Comparison of ENCODE assay signal across 8 cellular contexts in the genomic region with DNA sequence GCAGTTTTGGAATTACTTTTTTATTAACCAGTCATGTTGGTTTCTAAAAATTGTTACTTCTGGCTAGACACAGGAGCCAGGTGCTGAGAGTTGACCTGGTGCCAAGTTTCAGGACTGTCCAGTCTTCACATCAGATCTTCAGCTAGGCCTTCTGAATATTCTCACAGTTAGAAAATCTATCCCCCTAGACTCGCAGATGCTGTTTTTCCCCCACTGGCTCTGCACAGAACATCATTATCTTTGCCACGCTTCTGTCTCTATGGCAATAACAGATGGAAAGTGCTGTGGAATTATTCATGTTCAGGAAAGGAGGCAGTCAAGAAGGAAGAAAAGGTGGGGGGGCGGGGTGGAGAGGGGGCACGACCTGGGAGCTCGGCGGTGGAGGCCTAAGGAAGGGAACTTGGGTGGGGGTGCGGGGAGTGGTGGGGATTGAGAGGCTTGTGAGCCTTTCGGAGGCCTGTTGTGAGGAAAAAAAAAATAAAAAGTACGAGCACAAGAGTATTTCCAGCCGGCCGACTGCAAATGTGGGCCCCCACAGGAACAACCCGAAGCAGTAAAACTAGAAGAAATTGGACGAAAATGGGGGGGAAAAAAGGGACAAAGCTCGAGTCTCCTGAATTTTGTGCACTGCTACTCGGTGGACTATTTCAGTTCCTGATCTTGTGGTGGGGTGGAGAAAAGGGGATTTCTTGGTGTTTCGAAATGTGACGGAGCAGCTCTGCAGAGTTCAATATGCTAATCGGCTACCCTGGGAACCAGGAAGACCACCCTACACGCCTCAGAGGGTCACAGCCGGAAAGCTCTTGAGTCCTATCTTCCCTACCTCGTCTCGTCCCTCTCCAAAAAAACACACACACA. TPM values are rescaled to one million over a fixed set of nuclear protein-coding genes. Genes with fewer than 3 reads are reported as not detected.
A peak's percentile ranks its signal among the peaks of the same experiment; 100 is the strongest.
DNase-seq lines count a peak whose midpoint lies in the region; ATAC-seq and TF ChIP-seq lines count a peak whose summit lies in the region.

No MANE protein-coding gene starts in this region.

- H3K27ac ChIP-seq in gastroesophageal sphincter: peak overlapping the region; percentile 90 to 100 (median 98)

- H3K9me3 Mint-ChIP-seq in activated naive CD4-positive, alpha-beta T cell treated with anti-CD3 and anti-CD28 coated beads, Interleukin-2, amount 10 ng/mL, durations not matched to agents 7 days and 5 days: no peaks in the 10 kb centered on the region
- H3K9me3 Mint-ChIP-seq in WTC11: no peaks in the 10 kb centered on the region

- H3K36me3 ChIP-seq in gastroesophageal sphincter: no peaks in the 10 kb centered on the region

- H3K36me3 Mint-ChIP-seq in activated naive CD4-positive, alpha-beta T cell treated with anti-CD3 and anti-CD28 coated beads, Interleukin-2, amount 10 ng/mL, durations not matched to agents 7 days and 5 days: peaks cover 20% of the 10 kb centered on the region
- peaks cover 24% of the 10 kb centered on the region for H3K36me3 Mint-ChIP-seq in WTC11

- CTCF ChIA-PET in activated naive CD4-positive, alpha-beta T cell treated with anti-CD3 and anti-CD28 coated beads, Interleukin-2, amount 10 ng/mL, durations not matched to agents 7 days and 5 days (lab: Charles Lee): interaction anchor here (0.5 to 1.4 kb wide), 6 partner anchors 32 to 1977 kb away, joined by 3 to 5 read pairs (median 4); a partner anchor contains a TSS
- CTCF ChIA-PET in WTC11 (lab: Charles Lee): interaction anchor here (0.8 to 2.9 kb wide), 4 partner anchors 20 to 277 kb away, joined by 3 to 19 read pairs (median 4); no protein-coding TSS in a partner anchor

- POLR2A ChIA-PET in WTC11 (lab: Charles Lee): interaction anchor here (0.6 to 1.4 kb wide), 3 partner anchors 9 to 389 kb away, joined by 3 to 4 read pairs (median 3); a partner anchor contains a TSS

- peaks cover 35% of the 10 kb centered on the region for H3K4me1 Mint-ChIP-seq in activated naive CD4-positive, alpha-beta T cell treated with anti-CD3 and anti-CD28 coated beads, Interleukin-2, amount 10 ng/mL, durations not matched to agents 7 days and 5 days
- H3K4me1 Mint-ChIP-seq in WTC11: peaks cover 47% of the 10 kb centered on the region

- peak overlapping the region; percentile 77 for H3K27ac Mint-ChIP-seq in activated naive CD4-positive, alpha-beta T cell treated with anti-CD3 and anti-CD28 coated beads, Interleukin-2, amount 10 ng/mL, durations not matched to agents 7 days and 5 days
- H3K27ac Mint-ChIP-seq in WTC11: peak overlapping the region; percentile 98

- H3K27me3 ChIP-seq in gastroesophageal sphincter: no peaks in the 10 kb centered on the region

- peak overlapping the region; percentile 43 to 79 for H3K4me3 ChIP-seq in gastroesophageal sphincter

- no peak for TF ChIP-seq POLR2A in gastroesophageal sphincter (IDR thresholded peaks at IDR 0.05)

- TF ChIP-seq CTCF in WTC11 (IDR thresholded peaks at IDR 0.05): no peak
- no peak for TF ChIP-seq CTCF in gastroesophageal sphincter (IDR thresholded peaks at IDR 0.05)

- TF ChIP-seq EP300 in gastroesophageal sphincter (IDR thresholded peaks at IDR 0.05): no peak

- no peak for DNase-seq in activated naive CD4-positive, alpha-beta T cell treated with anti-CD3 and anti-CD28 coated beads, Interleukin-2, amount 10 ng/mL, durations not matched to agents 7 days and 5 days
- no peak for DNase-seq in activated naive CD4-positive, alpha-beta T cell treated with Interleukin-2 at 50 U/mL for 16 hours
- DNase-seq in NCI-H146 (lab: John Stamatoyannopoulos, UW) (peak; percentile 64), WTC11 (ENCODE audit: low spot score) (peak; percentile 28), nucleus accumbens (lab: John Stamatoyannopoulos, UW) (peak in 48 of 56 donors; percentile 8 to 77 (median 43)), epidermal melanocyte (ENCODE audit: insufficient read length, low spot score) (no peak)

- ATAC-seq in HG02759 (IDR thresholded peaks at IDR 0.05; ENCODE audit: unreplicated experiment) (peak; percentile 22), WTC11 (peak; percentile 6), gastroesophageal sphincter (no peak)

- H3K9me3 ChIP-seq in gastroesophageal sphincter: no peaks in the 10 kb centered on the region

- H3K4me1 ChIP-seq in gastroesophageal sphincter: peaks cover 0 to 41% (median 2%) of the 10 kb centered on the region in 3 donors

- H3K27me3 Mint-ChIP-seq in activated naive CD4-positive, alpha-beta T cell treated with anti-CD3 and anti-CD28 coated beads, Interleukin-2, amount 10 ng/mL, durations not matched to agents 7 days and 5 days: peaks cover 19% of the 10 kb centered on the region
- H3K27me3 Mint-ChIP-seq in WTC11 (ENCODE audit: low read depth): no peaks in the 10 kb centered on the region

- WGBS in gastroesophageal sphincter (ENCODE audit: low coverage in 1 of 2), 2 donors: 0 to 1% methylated on average over 6 to 22 of the region's 22 CpGs

- H3K4me3 Mint-ChIP-seq in activated naive CD4-positive, alpha-beta T cell treated with anti-CD3 and anti-CD28 coated beads, Interleukin-2, amount 10 ng/mL, durations not matched to agents 7 days and 5 days: peak overlapping the region; percentile 70
- peak overlapping the region; percentile 80 for H3K4me3 Mint-ChIP-seq in WTC11

TF ChIP-seq in WTC11, 78 proteins besides CTCF, POLR2A, EP300 and RAD21:
- TF ChIP-seq OVOL2 (CRISPR knock-in tag; IDR thresholded peaks at IDR 0.05; ENCODE audit: borderline replicate concordance): no peak
- no peak for TF ChIP-seq RORB (CRISPR knock-in tag; IDR thresholded peaks at IDR 0.05)

RNA-seq across cellular contexts. Expression of a gene that starts 1.5 kb away (rescaled TPM):
- total RNA-seq in WTC11 (2021): 181 to 190 TPM (median 188 TPM) in 3 replicates
- total RNA-seq in gastroesophageal sphincter: 10 to 100 TPM; 29.1 to 52.8 (median 35.9) TPM

Comparison
In these comparisons a context has a peak if more than half of its experiments do, and no peak if none do; other contexts are left out.
1. DNase-seq: peak in NCI-H146 (single experiment), WTC11 (single experiment) and nucleus accumbens (48 of 56); none in activated naive CD4-positive, alpha-beta T cell treated with anti-CD3 and anti-CD28 coated beads, Interleukin-2, amount 10 ng/mL, durations not matched to agents 7 days and 5 days (single experiment), activated naive CD4-positive, alpha-beta T cell treated with Interleukin-2 at 50 U/mL for 16 hours (single experiment) and epidermal melanocyte (single experiment).